9 cellular contexts compared by ENCODE assay signal in genomic region chr7:120951826-120952225, GRCh38. TPM values are rescaled to one million over a fixed set of nuclear protein-coding genes. Genes with fewer than 3 reads are reported as not detected.
DNase-seq lines count a peak whose midpoint lies in the region; ATAC-seq, FAIRE-seq and TF ChIP-seq lines count a peak whose summit lies in the region.
"Had no signal": no experiment of that assay in that cellular context is flagged by ENCODE, and none has a peak within 500 bp of the region (broad histone marks: within the 10 kb centered on the region; RNA-seq: fewer than 3 reads in every experiment).

No MANE protein-coding gene starts in this region.

- in situ Hi-C loops in GM13976 (cut with MboI; ENCODE audit: low sequenced_read_pairs, unreplicated experiment): no loop called here

- no peak for FAIRE-seq in GM12891 (lab: Jason Lieb, UNC)

- peak overlapping the region; percentile 91 for H3K4me2 ChIP-seq in PC-9

- H3K9ac ChIP-seq in skeletal muscle tissue (ENCODE audit: low read depth in 1 of 3, low read length in 3 of 3): peak overlapping the region; percentile 2 to 89 (median 76)

- peak overlapping the region; percentile 83 for H3K4me3 ChIP-seq in PC-9
- H3K4me3 ChIP-seq in epithelial cell of proximal tubule (ENCODE audit: low read depth, low read length): peak overlapping the region; percentile 68
- H3K4me3 ChIP-seq in skeletal muscle tissue (ENCODE audit: low read length in 3 of 3): peak overlapping the region; percentile 96 to 100 (median 99)

- CTCF ChIA-PET in PC-9 (lab: Charles Lee): interaction anchor here (0.6 kb wide), 1 partner anchor 393 kb away, joined by 3 read pairs; no protein-coding TSS in a partner anchor

- H3K27ac ChIP-seq in PC-9: peak overlapping the region; percentile 93; the same call in 1 of the 2 replicates
- H3K27ac ChIP-seq in skeletal muscle tissue (ENCODE audit: low read depth, low read length): no peak overlapping the region

- POLR2A ChIA-PET in PC-9 (lab: Charles Lee; ENCODE audit: unreplicated experiment): no interaction called here

- no peak for ATAC-seq in GM19324 (IDR thresholded peaks at IDR 0.05; ENCODE audit: low FRiP score, unreplicated experiment)

- no TSS peak for BruUV-seq in PC-9 (replicated peaks; lab: Mats Ljungman, UMichigan)

- H3K79me2 ChIP-seq in PC-9 (ENCODE audit: low read depth): peaks cover 20% of the 10 kb centered on the region

- H2AFZ ChIP-seq in PC-9: peak overlapping the region; percentile 76; the same call in 1 of the 2 replicates

- H3K36me3 ChIP-seq in PC-9 (ENCODE audit: low read depth): peaks cover 19% of the 10 kb centered on the region
- peaks cover 8 to 23% (median 21%) of the 10 kb centered on the region in 3 donors for H3K36me3 ChIP-seq in skeletal muscle tissue (ENCODE audit: control insufficient read depth in 3 of 3, insufficient read depth in 3 of 3, low read length in 3 of 3)

- peaks cover 5% of the 10 kb centered on the region; the same call in 1 of the 2 replicates for H4K20me1 ChIP-seq in PC-9 (ENCODE audit: insufficient read depth)

- H3K9me3 ChIP-seq in PC-9 (ENCODE audit: insufficient read depth, low read depth) (no peaks in the 10 kb centered on the region), skeletal muscle tissue (ENCODE audit: control insufficient read depth in 3 of 3, low read length in 3 of 3) (no peaks in the 10 kb centered on the region)

- DNase-seq in NCI-H1092 treated with DMSO at 0.1 percent for 48 hours (lab: John Stamatoyannopoulos, UW) (peak; percentile 15), NCI-H1092 (lab: John Stamatoyannopoulos, UW) (no peak), PC-9 (no peak), epithelial cell of proximal tubule (ENCODE audit: low read depth) (no peak), GM13976 (ENCODE audit: low spot score) (no peak), GM12891 (ENCODE audit: insufficient read length, low spot score) (no peak)
- DNase-seq: GOT3 had no signal

- TF ChIP-seq CTCF in PC-9 (conservative IDR thresholded peaks at IDR 0.05): no peak
- TF ChIP-seq CTCF in epithelial cell of proximal tubule (conservative IDR thresholded peaks at IDR 0.05; ENCODE audit: low read depth, low read length): no peak
- TF ChIP-seq CTCF in GM13976 (IDR thresholded peaks at IDR 0.05; ENCODE audit: borderline replicate concordance, control extremely low read depth, extremely low read depth, insufficient read depth, missing control alignments): no peak

- intact Hi-C loops in PC-9 (cut with micrococcal nuclease; ENCODE audit: unreplicated experiment): loop anchor here (2.0 to 10.0 kb wide), 3 partner anchors 35 to 367 kb away; no protein-coding TSS in a partner anchor

- H3K27me3 ChIP-seq in PC-9 (ENCODE audit: insufficient read depth, low read depth) (no peaks in the 10 kb centered on the region), skeletal muscle tissue (ENCODE audit: control insufficient read depth in 3 of 3, insufficient read depth in 3 of 3, low read length in 3 of 3) (no peaks in the 10 kb centered on the region)

- H3F3A ChIP-seq in PC-9 (ENCODE audit: insufficient read depth, low read depth): peaks cover 9% of the 10 kb centered on the region

- TF ChIP-seq POLR2A in GM12891 (IDR thresholded peaks at IDR 0.05; ENCODE audit: low read depth, low read length): no peak

- peaks cover 24% of the 10 kb centered on the region for H3K4me1 ChIP-seq in PC-9 (replicated peaks; ENCODE audit: insufficient read depth)
- H3K4me1 ChIP-seq in skeletal muscle tissue (ENCODE audit: control insufficient read depth in 3 of 3, insufficient read depth in 3 of 3, low read length in 3 of 3): peaks cover 6 to 15% (median 11%) of the 10 kb centered on the region in 3 donors

- no peaks in the 10 kb centered on the region for H3K9me2 ChIP-seq in PC-9 (ENCODE audit: insufficient read depth)

TF ChIP-seq in GM12891, 5 proteins besides CTCF, POLR2A, EP300 and RAD21:
- TF ChIP-seq PAX5 (IDR thresholded peaks at IDR 0.05; ENCODE audit: insufficient read depth, low read length, severe bottlenecking): no peak
- no peak for TF ChIP-seq POLR2AphosphoS5 (IDR thresholded peaks at IDR 0.05; ENCODE audit: low read depth, low read length)
- TF ChIP-seq TAF1 (IDR thresholded peaks at IDR 0.05; ENCODE audit: low read depth, low read length): no peak
- TF ChIP-seq SPI1 (IDR thresholded peaks at IDR 0.05; ENCODE audit: low read depth, low read length): no peak
- TF ChIP-seq POU2F2 (IDR thresholded peaks at IDR 0.05; ENCODE audit: low read depth, low read length): no peak

RNA-seq across cellular contexts. Expression of gene ING3, which starts 1.2 kb away (rescaled TPM):
- total RNA-seq in PC-9 (2021) (10.9 and 16.4 TPM in 2 replicates), epithelial cell of proximal tubule (9.1 and 11.0 TPM in 2 replicates), skeletal muscle tissue (11.5 TPM)
- 15.2 TPM for polyA plus RNA-seq in GM12891 (2012; ENCODE audit: low read depth, missing spikeins)

RNA-seq across cellular contexts. Expression of gene CPED1, which starts 36.7 kb away (rescaled TPM):
- total RNA-seq in PC-9 (2021) (1.2 and 2.4 TPM in 2 replicates), epithelial cell of proximal tubule (0.80 and 2.1 TPM in 2 replicates), skeletal muscle tissue (14.6 TPM)
- 0.03 TPM for polyA plus RNA-seq in GM12891 (2012; ENCODE audit: low read depth, missing spikeins)
